In genomic region chr19:54965055-54965454, GRCh38 we compare ENCODE assay signal across 13 cellular contexts. TPM values are rescaled to one million over a fixed set of nuclear protein-coding genes. Genes with fewer than 3 reads are reported as not detected.
"Had no signal": no experiment of that assay in that cellular context is flagged by ENCODE, and none has a peak within 500 bp of the region (broad histone marks: within the 10 kb centered on the region; RNA-seq: fewer than 3 reads in every experiment).

No MANE protein-coding gene starts in this region.

RNA-seq across cellular contexts. Expression of gene NLRP2, which starts 1.1 kb away (rescaled TPM):
- polyA plus RNA-seq: right cardiac atrium had no signal

RNA-seq across cellular contexts. Expression of gene NLRP7, which starts 17.7 kb away (rescaled TPM):
- total RNA-seq: endothelial cell of umbilical vein, hepatocyte, left cardiac atrium, left ventricle myocardium superior, lung microvascular endothelial cell, mesenteric fat pad, occipital lobe, progenitor cell of endocrine pancreas, right cardiac atrium, suprapubic skin, thyroid gland had no signal
- polyA plus RNA-seq: endothelial cell of umbilical vein, hepatocyte, pancreas, right cardiac atrium had no signal

RNA-seq across cellular contexts. Expression of gene NCR1, which starts 59.1 kb away (rescaled TPM):
- total RNA-seq: dermis blood vessel endothelial cell, hepatocyte, left cardiac atrium, lung microvascular endothelial cell, occipital lobe, progenitor cell of endocrine pancreas, suprapubic skin, thyroid gland had no signal
- polyA plus RNA-seq: hepatocyte, pancreas, right cardiac atrium had no signal
